ENCODE assay signal across 20 cellular contexts in the genomic region with DNA sequence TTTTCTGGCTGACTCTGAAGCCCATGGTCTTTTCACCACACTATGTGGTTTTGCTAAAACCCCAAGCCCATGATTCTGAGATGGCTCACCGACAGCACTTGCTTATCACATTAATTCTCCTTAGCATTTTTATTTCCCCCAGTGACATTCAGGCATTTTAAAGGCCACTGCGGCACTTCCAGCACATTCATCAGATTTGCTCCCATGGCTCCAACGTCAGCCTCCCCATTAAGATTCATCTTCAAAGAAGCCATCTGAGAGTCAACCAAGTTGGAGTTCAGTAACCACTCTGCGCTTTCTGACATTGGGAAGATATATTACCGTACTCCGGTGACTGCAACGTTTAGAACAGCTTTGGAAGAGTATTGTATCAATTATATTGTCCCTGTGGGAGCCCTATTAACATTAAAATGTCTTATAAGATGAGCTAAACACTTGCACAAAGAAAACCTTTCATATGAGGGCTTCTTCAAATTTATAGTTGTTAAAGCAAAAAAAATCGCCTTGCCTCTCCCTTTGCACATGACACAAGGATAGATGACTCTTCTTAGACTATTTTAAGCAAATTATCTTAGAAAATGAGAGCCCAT.
"Had no signal": no experiment of that assay in that cellular context is flagged by ENCODE, and none has a peak within 500 bp of the region (broad histone marks: within the 10 kb centered on the region; RNA-seq: fewer than 3 reads in every experiment).

No MANE protein-coding gene starts in this region.

- H3K4me1 Mint-ChIP-seq: mesothelial cell of epicardium; stimulated activated memory B cell treated with anti-CD40 and anti-IgM and Interleukin-4, amounts not matched to agents 10 μg/mL and 1 μg/mL and 100 μg/mL, for 72 hours had no signal

- ATAC-seq: activated naive CD4-positive, alpha-beta T cell treated with anti-CD3 and anti-CD28 coated beads, Interleukin-2, amount 50 U/mL, for 72 hours; left colon; sciatic nerve; stimulated activated memory B cell treated with anti-CD40 and anti-IgM and Interleukin-4, amounts not matched to agents 10 μg/mL and 1 μg/mL and 100 μg/mL, for 72 hours had no signal

- H3K27ac Mint-ChIP-seq: activated naive CD4-positive, alpha-beta T cell treated with anti-CD3 and anti-CD28 coated beads, Interleukin-2, amount 50 U/mL, for 72 hours; activated T-helper 1 cell treated with anti-CD3 and anti-CD28 coated beads, Interleukin-12 subunit alpha, Interleukin-12 subunit beta, Interleukin-2, Interleukin-4 antibody, amounts not matched to agents 30 ng/mL and 10 ng/mL and 1 ng/mL, durations not matched to agents 14 hours and 24 hours and 36 hours; mesothelial cell of epicardium; stimulated activated memory B cell treated with anti-CD40 and anti-IgM and Interleukin-4, amounts not matched to agents 10 μg/mL and 1 μg/mL and 100 μg/mL, for 72 hours had no signal

- H3K9me3 Mint-ChIP-seq: activated T-helper 1 cell treated with anti-CD3 and anti-CD28 coated beads, Interleukin-12 subunit alpha, Interleukin-12 subunit beta, Interleukin-2, Interleukin-4 antibody, amounts not matched to agents 30 ng/mL and 10 ng/mL and 1 ng/mL, durations not matched to agents 14 hours and 24 hours and 36 hours had no signal

- H3K36me3 ChIP-seq: ovary, WERI-Rb-1 had no signal

- H3K27me3 ChIP-seq: dorsolateral prefrontal cortex, ovary had no signal

- DNase-seq: activated CD4-positive, alpha-beta T cell treated with anti-CD3 and anti-CD28 coated beads, Interleukin-2, amount 50 U/mL, for 48 hours; activated gamma-delta T cell treated with Interleukin-2 at 50 U/mL for 16 hours; activated T-cell treated with anti-CD3 and anti-CD28 coated beads for 4 hours; central memory CD4-positive, alpha-beta T cell; dorsolateral prefrontal cortex; hippocampal formation; islet precursor cell; left colon; ovary; stimulated activated CD4-positive, alpha-beta T cell treated with anti-CD3 and anti-CD28 coated beads, Interleukin-4, amount 100 ng/mL, for 4 hours; SW 1271; T-helper 2 cell; WERI-Rb-1 had no signal

- H3K36me3 Mint-ChIP-seq: activated naive CD4-positive, alpha-beta T cell treated with anti-CD3 and anti-CD28 coated beads, Interleukin-2, amount 50 U/mL, for 72 hours; brain; mesothelial cell of epicardium; stimulated activated memory B cell treated with anti-CD40 and anti-IgM and Interleukin-4, amounts not matched to agents 10 μg/mL and 1 μg/mL and 100 μg/mL, for 72 hours had no signal

- H3K4me3 ChIP-seq: dorsolateral prefrontal cortex, lung, ovary had no signal

- H3K27ac ChIP-seq: dorsolateral prefrontal cortex, ovary, WERI-Rb-1 had no signal

- H3K4me3 Mint-ChIP-seq: activated T-helper 1 cell treated with anti-CD3 and anti-CD28 coated beads, Interleukin-12 subunit alpha, Interleukin-12 subunit beta, Interleukin-2, Interleukin-4 antibody, amounts not matched to agents 30 ng/mL and 10 ng/mL and 1 ng/mL, durations not matched to agents 14 hours and 24 hours and 36 hours; brain; mesothelial cell of epicardium; stimulated activated memory B cell treated with anti-CD40 and anti-IgM and Interleukin-4, amounts not matched to agents 10 μg/mL and 1 μg/mL and 100 μg/mL, for 72 hours had no signal

- H3K9me3 ChIP-seq: ovary had no signal
